8 cellular contexts compared by ENCODE assay signal in genomic region chr12:6535697-6535946, GRCh38. TPM values are rescaled to one million over a fixed set of nuclear protein-coding genes. Genes with fewer than 3 reads are reported as not detected.
DNase-seq lines count a peak whose midpoint lies in the region; ATAC-seq and TF ChIP-seq lines count a peak whose summit lies in the region.

No MANE protein-coding gene starts in this region.

- peak overlapping the region; percentile 85 for H3K4me2 ChIP-seq in Karpas-422 (ENCODE audit: low read depth, low read length, poor library complexity, severe bottlenecking)

- H3K9me2 ChIP-seq in Karpas-422 (replicated peaks; ENCODE audit: insufficient read depth, low read length): no peaks in the 10 kb centered on the region

- H3K27ac ChIP-seq in Karpas-422 (ENCODE audit: low read length): peak overlapping the region; percentile 96
- peak overlapping the region; percentile 99 for H3K27ac ChIP-seq in colonic mucosa

- no peaks in the 10 kb centered on the region for H3K9me3 ChIP-seq in Karpas-422 (ENCODE audit: low read length)
- no peaks in the 10 kb centered on the region for H3K9me3 ChIP-seq in colonic mucosa

- peak overlapping the region; percentile 97 for H3K4me3 ChIP-seq in AG04449 (ENCODE audit: low read depth, low read length)
- peak overlapping the region; percentile 96 for H3K4me3 ChIP-seq in Karpas-422 (ENCODE audit: low read length)
- H3K4me3 ChIP-seq in colonic mucosa: peak overlapping the region; percentile 99

- peaks cover 24% of the 10 kb centered on the region for H3K79me2 ChIP-seq in Karpas-422 (ENCODE audit: low read length)

- peak overlapping the region; percentile 86 to 99 (median 98) for H3K4me3 Mint-ChIP-seq in naive B cell

- peaks cover 41 to 59% (median 57%) of the 10 kb centered on the region in 3 donors for H3K4me1 Mint-ChIP-seq in naive B cell

- H3K4me1 ChIP-seq in Karpas-422 (ENCODE audit: low read length) (peaks cover 76% of the 10 kb centered on the region), colonic mucosa (peaks cover 30% of the 10 kb centered on the region)

- no peak overlapping the region for H2AFZ ChIP-seq in Karpas-422 (ENCODE audit: low read length)

- no peaks in the 10 kb centered on the region for H3K9me3 Mint-ChIP-seq in naive B cell

- no peak for ATAC-seq in naive B cell (ENCODE audit: low read depth in 2 of 2)
- ATAC-seq in GM21576 (IDR thresholded peaks at IDR 0.05; ENCODE audit: unreplicated experiment): no peak

- DNase-seq in AG04449 (ENCODE audit: low read depth, low spot score): no peak
- no peak for DNase-seq in Karpas-422
- no peak for DNase-seq in colonic mucosa
- DNase-seq in naive B cell: no peak
- no peak for DNase-seq in AG20443 (ENCODE audit: low spot score)
- DNase-seq in posterior cingulate gyrus: no peak
- no peak for DNase-seq in NCI-H510A treated with DMSO at 0.1 percent for 48 hours (lab: John Stamatoyannopoulos, UW)

- H3K36me3 Mint-ChIP-seq in naive B cell: peaks cover under 1 to 4% of the 10 kb centered on the region in 2 donors

- CTCF ChIA-PET in AG04449 (lab: Yijun Ruan, JAX): interaction anchor here (0.8 to 8.6 kb wide), 5 partner anchors 16 to 112 kb away, joined by 3 to 235 read pairs (median 4); partner anchors contain the start of gene IFFO1

- peak overlapping the region in 5 of 6 donors; percentile 54 to 97 (median 82) for H3K27ac Mint-ChIP-seq in naive B cell

- H3K27me3 ChIP-seq in Karpas-422 (ENCODE audit: low read length) (no peaks in the 10 kb centered on the region), colonic mucosa (no peaks in the 10 kb centered on the region)

- TF ChIP-seq CTCF in AG04449 (IDR thresholded peaks at IDR 0.05; ENCODE audit: insufficient read depth, low read length, missing control alignments) (no peak), colonic mucosa (IDR thresholded peaks at IDR 0.05) (no peak)

- no peaks in the 10 kb centered on the region for H3K27me3 Mint-ChIP-seq in naive B cell

- intact Hi-C loops in colonic mucosa (cut with DNase I) (loop anchor here (5.0 kb wide), 1 partner anchor 113 kb away; no protein-coding TSS in a partner anchor), posterior cingulate gyrus (cut with DNase I) (no loop called here)

- H3K9ac ChIP-seq in Karpas-422 (ENCODE audit: low read length) (peak overlapping the region; percentile 96), colonic mucosa (ENCODE audit: low read depth in 2 of 2, low read length in 2 of 2) (peak overlapping the region; percentile 95 to 99)

- H3K36me3 ChIP-seq in Karpas-422 (ENCODE audit: insufficient read depth, low read length): peaks cover 27% of the 10 kb centered on the region
- H3K36me3 ChIP-seq in colonic mucosa: peaks cover 21% of the 10 kb centered on the region

- POLR2A ChIA-PET in AG04449 (lab: Yijun Ruan, JAX): interaction anchor here (0.7 to 8.1 kb wide), 11 partner anchors 9 to 308 kb away, joined by 3 to 359 read pairs (median 7); partner anchors contain the start of genes IFFO1, MRPL51, TAPBPL and VAMP1

- H4K20me1 ChIP-seq in Karpas-422 (ENCODE audit: insufficient read depth, low read depth, low read length): peaks cover 23% of the 10 kb centered on the region

RNA-seq across cellular contexts. Expression of gene GAPDH, which starts 1.3 kb away (rescaled TPM):
- 13,828 and 17,952 TPM in 2 replicates for total RNA-seq in Karpas-422 (2014; rRNA removed; shearing (Covaris generic); ENCODE audit: low replicate concordance)
- 1,000 to 10,000 TPM; 3,442 to 3,768 TPM for total RNA-seq in colonic mucosa
- polyA plus RNA-seq in naive B cell (ENCODE audit: low read depth in 6 of 6): 1,000 to 10,000 TPM in 1 of 6 donors, 100 to 1,000 TPM in 5; 607 to 1,152 (median 779) TPM

RNA-seq across cellular contexts. Expression of gene IFFO1, which starts 20.2 kb away (rescaled TPM):
- 8.2 and 14.5 TPM in 2 replicates for total RNA-seq in Karpas-422 (2014; rRNA removed; shearing (Covaris generic); ENCODE audit: low replicate concordance)
- 1 to 10 TPM; 2.5 to 4.1 TPM for total RNA-seq in colonic mucosa
- polyA plus RNA-seq in naive B cell (ENCODE audit: low read depth in 6 of 6): 10 to 100 TPM in 1 of 6 donors, 1 to 10 TPM in 5; 4.6 to 15.3 (median 6.3) TPM

RNA-seq across cellular contexts. Expression of gene NOP2, which starts 32.5 kb away (rescaled TPM):
- 66.2 and 85.7 TPM in 2 replicates for total RNA-seq in Karpas-422 (2014; rRNA removed; shearing (Covaris generic); ENCODE audit: low replicate concordance)
- 10 to 100 TPM; 19.1 to 39.6 TPM for total RNA-seq in colonic mucosa
- polyA plus RNA-seq in naive B cell (ENCODE audit: low read depth in 6 of 6): 10 to 100 TPM; 11.7 to 27.6 (median 17.5) TPM

RNA-seq across cellular contexts. Expression of gene NCAPD2, which starts 41.7 kb away (rescaled TPM):
- total RNA-seq in Karpas-422 (2014; rRNA removed; shearing (Covaris generic); ENCODE audit: low replicate concordance): 103 and 124 TPM in 2 replicates
- 10 to 100 TPM; 35.9 to 94.1 TPM for total RNA-seq in colonic mucosa
- 10 to 100 TPM; 13.3 to 25.5 (median 17.8) TPM for polyA plus RNA-seq in naive B cell (ENCODE audit: low read depth in 6 of 6)

RNA-seq across cellular contexts. Expression of gene MRPL51, which starts 42.6 kb away (rescaled TPM):
- 171 and 201 TPM in 2 replicates for total RNA-seq in Karpas-422 (2014; rRNA removed; shearing (Covaris generic); ENCODE audit: low replicate concordance)
- 100 to 1,000 TPM; 132 to 220 TPM for total RNA-seq in colonic mucosa
- polyA plus RNA-seq in naive B cell (ENCODE audit: low read depth in 6 of 6): 100 to 1,000 TPM; 126 to 243 (median 176) TPM
